Comparison of ENCODE assay signal across 11 cellular contexts in the genomic region with DNA sequence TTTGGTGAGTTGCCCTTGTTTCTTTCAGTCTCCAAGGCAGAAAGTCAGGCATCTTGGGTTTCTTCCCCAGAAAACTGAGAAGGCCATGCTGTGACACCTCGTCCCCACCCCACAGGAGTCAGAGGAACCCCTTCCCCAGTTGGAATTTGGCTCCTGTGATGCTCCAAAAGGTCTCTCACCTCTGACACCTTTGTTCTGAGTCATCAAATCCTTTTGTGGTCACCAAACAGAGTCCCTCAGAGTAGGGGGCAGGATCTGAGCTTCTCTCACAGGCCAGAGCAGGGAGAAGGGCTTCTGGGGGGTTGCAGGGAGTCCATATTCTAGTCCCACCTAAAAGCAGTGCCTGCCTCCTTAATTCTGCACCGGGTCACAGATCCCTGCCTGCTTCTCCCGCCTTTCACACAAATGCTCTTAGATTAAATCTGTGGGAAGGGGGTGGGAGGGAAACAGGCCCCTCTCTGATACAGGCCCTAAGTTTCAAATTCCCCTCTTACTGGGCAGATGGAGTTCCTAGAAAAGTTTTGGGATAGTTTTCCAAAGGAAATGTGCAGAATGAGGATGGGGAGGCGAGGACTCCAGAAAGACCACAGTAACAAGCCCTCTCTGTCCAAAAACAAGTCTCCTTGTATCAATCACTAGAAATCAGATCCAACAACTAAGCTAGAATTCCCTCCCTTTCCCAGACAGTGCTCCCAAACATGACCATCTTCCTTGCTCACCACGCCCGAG. TPM values are rescaled to one million over a fixed set of nuclear protein-coding genes. Genes with fewer than 3 reads are reported as not detected.
A peak's percentile ranks its signal among the peaks of the same experiment; 100 is the strongest.
DNase-seq lines count a peak whose midpoint lies in the region; ATAC-seq, FAIRE-seq and TF ChIP-seq lines count a peak whose summit lies in the region.
"Had no signal": no experiment of that assay in that cellular context is flagged by ENCODE, and none has a peak within 500 bp of the region (broad histone marks: within the 10 kb centered on the region; RNA-seq: fewer than 3 reads in every experiment).

No MANE protein-coding gene starts in this region.

- intact Hi-C loops in activated CD4-positive, alpha-beta T cell treated with anti-CD3 and anti-CD28 coated beads for 36 hours (cut with DNase I, micrococcal nuclease), result loop anchor here in 1 of 2 experiments (5.0 kb wide), 1 partner anchor 63 kb away; no protein-coding TSS in a partner anchor
- intact Hi-C loops in dendritic cell treated with granulocyte-macrophage colony-stimulating factor and Interleukin-4, amounts not matched to agents 40 ng/mL and 50 ng/mL, for 4 days (cut with micrococcal nuclease), result no loop called here
- intact Hi-C loops in body of pancreas (cut with DNase I), result no loop called here

- TF ChIP-seq POLR2A in body of pancreas (IDR thresholded peaks at IDR 0.05), result no peak

- FAIRE-seq in D721Med (lab: Jason Lieb, UNC), result no peak
- FAIRE-seq: bronchial epithelial cell had no signal

- H3K4me2 ChIP-seq in osteoblast (ENCODE audit: insufficient read depth, low read length), result peak overlapping the region; percentile 92

- H3K9me3 ChIP-seq in osteoblast (ENCODE audit: low read depth, low read length) (no peaks in the 10 kb centered on the region), body of pancreas (no peaks in the 10 kb centered on the region)
- H3K9me3 ChIP-seq: tibial nerve had no signal

- H3K4me3 ChIP-seq in osteoblast (ENCODE audit: insufficient read depth, low read length) (no peak overlapping the region), body of pancreas (no peak overlapping the region)

- H3K27ac ChIP-seq in osteoblast (ENCODE audit: low read depth, low read length), result no peak overlapping the region
- no peak overlapping the region for H3K27ac ChIP-seq in body of pancreas
- H3K27ac ChIP-seq: tibial nerve had no signal

- DNase-seq in activated CD4-positive, alpha-beta T cell treated with anti-CD3 and anti-CD28 coated beads for 36 hours, result no peak
- DNase-seq in activated CD4-positive, alpha-beta T cell treated with anti-CD3 and anti-CD28 coated beads, Interleukin-2, amount 50 U/mL, for 48 hours, result no peak
- DNase-seq in HFFc6, result no peak
- peak; percentile 55 for DNase-seq in osteoblast (ENCODE audit: insufficient read length, low spot score, missing footprints)
- DNase-seq in D721Med (ENCODE audit: insufficient read length, low spot score), result no peak
- DNase-seq in body of pancreas, result no peak
- DNase-seq in anterior cingulate cortex (lab: John Stamatoyannopoulos, UW), result no peak

- no peak for ATAC-seq in activated CD4-positive, alpha-beta T cell treated with anti-CD3 and anti-CD28 coated beads for 36 hours
- ATAC-seq in body of pancreas, result no peak

- H3K27me3 Mint-ChIP-seq in activated CD4-positive, alpha-beta T cell treated with anti-CD3 and anti-CD28 coated beads for 36 hours, result peaks cover 28% of the 10 kb centered on the region
- H3K27me3 Mint-ChIP-seq in HFFc6 (ENCODE audit: insufficient read depth), result peaks cover 30% of the 10 kb centered on the region
- H3K27me3 Mint-ChIP-seq in dendritic cell treated with granulocyte-macrophage colony-stimulating factor and Interleukin-4, amounts not matched to agents 40 ng/mL and 50 ng/mL, for 4 days, result peaks cover 70% of the 10 kb centered on the region

- H3K27me3 ChIP-seq in osteoblast (ENCODE audit: insufficient read depth, low read length), result peaks cover 28% of the 10 kb centered on the region
- H3K27me3 ChIP-seq in body of pancreas, result peaks cover 0 to 22% of the 10 kb centered on the region in 2 donors

- no peak overlapping the region for H2AFZ ChIP-seq in osteoblast (ENCODE audit: low read length)

- no peaks in the 10 kb centered on the region for H3K9me3 Mint-ChIP-seq in activated CD4-positive, alpha-beta T cell treated with anti-CD3 and anti-CD28 coated beads for 36 hours (ENCODE audit: low read depth)
- no peaks in the 10 kb centered on the region for H3K9me3 Mint-ChIP-seq in HFFc6
- H3K9me3 Mint-ChIP-seq in dendritic cell treated with granulocyte-macrophage colony-stimulating factor and Interleukin-4, amounts not matched to agents 40 ng/mL and 50 ng/mL, for 4 days, result no peaks in the 10 kb centered on the region

- no peaks in the 10 kb centered on the region for H3K36me3 Mint-ChIP-seq in activated CD4-positive, alpha-beta T cell treated with anti-CD3 and anti-CD28 coated beads for 36 hours (ENCODE audit: low read depth)
- no peaks in the 10 kb centered on the region for H3K36me3 Mint-ChIP-seq in HFFc6 (ENCODE audit: low read depth)
- H3K36me3 Mint-ChIP-seq in dendritic cell treated with granulocyte-macrophage colony-stimulating factor and Interleukin-4, amounts not matched to agents 40 ng/mL and 50 ng/mL, for 4 days (ENCODE audit: low read depth), result peaks cover 5% of the 10 kb centered on the region

- H4K20me1 ChIP-seq in osteoblast (ENCODE audit: insufficient read depth, low read length), result no peaks in the 10 kb centered on the region

- H3K4me3 Mint-ChIP-seq in activated CD4-positive, alpha-beta T cell treated with anti-CD3 and anti-CD28 coated beads for 36 hours, result peak overlapping the region; percentile 4
- H3K4me3 Mint-ChIP-seq in HFFc6, result peak overlapping the region; percentile 55
- H3K4me3 Mint-ChIP-seq in dendritic cell treated with granulocyte-macrophage colony-stimulating factor and Interleukin-4, amounts not matched to agents 40 ng/mL and 50 ng/mL, for 4 days, result peak overlapping the region; percentile 83

- peaks cover 9% of the 10 kb centered on the region for H3K4me1 Mint-ChIP-seq in activated CD4-positive, alpha-beta T cell treated with anti-CD3 and anti-CD28 coated beads for 36 hours
- peaks cover 6% of the 10 kb centered on the region; the same call in 1 of the 2 replicates for H3K4me1 Mint-ChIP-seq in HFFc6 (ENCODE audit: low read depth)
- H3K4me1 Mint-ChIP-seq in dendritic cell treated with granulocyte-macrophage colony-stimulating factor and Interleukin-4, amounts not matched to agents 40 ng/mL and 50 ng/mL, for 4 days (ENCODE audit: low read depth), result peaks cover 40% of the 10 kb centered on the region

- 58 to 60% methylated on average over 6 of the region's 6 CpGs for WGBS in body of pancreas, 2 donors

- TF ChIP-seq CTCF in HFFc6 (IDR thresholded peaks at IDR 0.05), result no peak
- TF ChIP-seq CTCF in osteoblast (IDR thresholded peaks at IDR 0.05; ENCODE audit: extremely low read depth, low read depth, low read length), result no peak
- TF ChIP-seq CTCF in D721Med (IDR thresholded peaks at IDR 0.05; ENCODE audit: insufficient read depth, missing control alignments), result no peak
- TF ChIP-seq CTCF in body of pancreas (IDR thresholded peaks at IDR 0.05), result no peak

- no peak overlapping the region for H3K27ac Mint-ChIP-seq in activated CD4-positive, alpha-beta T cell treated with anti-CD3 and anti-CD28 coated beads for 36 hours
- H3K27ac Mint-ChIP-seq in HFFc6, result no peak overlapping the region
- H3K27ac Mint-ChIP-seq in dendritic cell treated with granulocyte-macrophage colony-stimulating factor and Interleukin-4, amounts not matched to agents 40 ng/mL and 50 ng/mL, for 4 days, result no peak overlapping the region

- POLR2A ChIA-PET in activated CD4-positive, alpha-beta T cell treated with anti-CD3 and anti-CD28 coated beads for 36 hours (lab: Charles Lee), result no interaction called here

- H3K4me1 ChIP-seq in osteoblast (ENCODE audit: insufficient read depth, low read length) (peaks cover 7% of the 10 kb centered on the region), body of pancreas (peaks cover 23% of the 10 kb centered on the region)

- H3K36me3 ChIP-seq in osteoblast (ENCODE audit: insufficient read depth, low read length) (no peaks in the 10 kb centered on the region), body of pancreas (replicated peaks in 1 of 2; ENCODE audit: insufficient read depth in 1 of 2, low read depth in 2 of 2) (no peaks in the 10 kb centered on the region)
- H3K36me3 ChIP-seq: tibial nerve had no signal

- CTCF ChIA-PET in activated CD4-positive, alpha-beta T cell treated with anti-CD3 and anti-CD28 coated beads for 36 hours (lab: Charles Lee), result interaction anchor here (0.6 to 7.0 kb wide), 12 partner anchors 10 to 1187 kb away, joined by 3 to 58 read pairs (median 4); a partner anchor contains a TSS

- H3K79me2 ChIP-seq in osteoblast (ENCODE audit: insufficient read depth, low read length), result no peaks in the 10 kb centered on the region

RNA-seq across cellular contexts. Expression of a gene that starts 1.3 kb away (rescaled TPM):
- total RNA-seq in activated CD4-positive, alpha-beta T cell treated with anti-CD3 and anti-CD28 coated beads for 36 hours, result not detected
- total RNA-seq in HFFc6 (2021; fragmentation: NEBNext Ultra II Directional; extraction: Animal tissue kit (Norgen Biotek cat#: 25700)), result under 1 TPM in 3 of 6 experiments, not detected in 3; 0.13 to 0.17 (median 0.17) TPM
- 0.29 and 0.36 TPM in 2 replicates for total RNA-seq in osteoblast
- total RNA-seq in body of pancreas, result 10 to 100 TPM in 1 of 2 donors, not detected in 1; 13.5 TPM
- total RNA-seq: bronchial epithelial cell, MCF 10A had no signal

RNA-seq across cellular contexts. Expression of a gene that starts 18.7 kb away (rescaled TPM):
- 10 to 100 TPM; 27.8 to 31.1 TPM for total RNA-seq in activated CD4-positive, alpha-beta T cell treated with anti-CD3 and anti-CD28 coated beads for 36 hours
- under 1 TPM in 1 of 6 experiments, not detected in 5; 0.11 TPM for total RNA-seq in HFFc6 (2021; fragmentation: NEBNext Ultra II Directional; extraction: Animal tissue kit (Norgen Biotek cat#: 25700))
- total RNA-seq in osteoblast (under 0.01 and 0.36 TPM in 2 replicates), body of pancreas (1 to 10 TPM; 4.9 to 6.3 TPM)
- total RNA-seq: bronchial epithelial cell, MCF 10A had no signal

RNA-seq across cellular contexts. Expression of a gene that starts 18.9 kb away (rescaled TPM):
- 10 to 100 TPM; 27.3 to 27.7 TPM for total RNA-seq in activated CD4-positive, alpha-beta T cell treated with anti-CD3 and anti-CD28 coated beads for 36 hours
- total RNA-seq in HFFc6 (2021; fragmentation: NEBNext Ultra II Directional; extraction: Animal tissue kit (Norgen Biotek cat#: 25700)), result not detected
- total RNA-seq in osteoblast (not detected in 2 replicates), body of pancreas (10 to 100 TPM in 1 of 2 donors, not detected in 1; 16.8 TPM)
- total RNA-seq: bronchial epithelial cell, MCF 10A had no signal

Comparison
In these comparisons a context has a peak if more than half of its experiments do, and no peak if none do; other contexts are left out.
1. H3K4me3 Mint-ChIP-seq: peak in every context shown above with its lines; median percentile 83 in dendritic cell treated with granulocyte-macrophage colony-stimulating factor and Interleukin-4, amounts not matched to agents 40 ng/mL and 50 ng/mL, for 4 days; 55 in HFFc6; 4 in activated CD4-positive, alpha-beta T cell treated with anti-CD3 and anti-CD28 coated beads for 36 hours.